ENCODE assay signal across 1 cellular context in the genomic region with DNA sequence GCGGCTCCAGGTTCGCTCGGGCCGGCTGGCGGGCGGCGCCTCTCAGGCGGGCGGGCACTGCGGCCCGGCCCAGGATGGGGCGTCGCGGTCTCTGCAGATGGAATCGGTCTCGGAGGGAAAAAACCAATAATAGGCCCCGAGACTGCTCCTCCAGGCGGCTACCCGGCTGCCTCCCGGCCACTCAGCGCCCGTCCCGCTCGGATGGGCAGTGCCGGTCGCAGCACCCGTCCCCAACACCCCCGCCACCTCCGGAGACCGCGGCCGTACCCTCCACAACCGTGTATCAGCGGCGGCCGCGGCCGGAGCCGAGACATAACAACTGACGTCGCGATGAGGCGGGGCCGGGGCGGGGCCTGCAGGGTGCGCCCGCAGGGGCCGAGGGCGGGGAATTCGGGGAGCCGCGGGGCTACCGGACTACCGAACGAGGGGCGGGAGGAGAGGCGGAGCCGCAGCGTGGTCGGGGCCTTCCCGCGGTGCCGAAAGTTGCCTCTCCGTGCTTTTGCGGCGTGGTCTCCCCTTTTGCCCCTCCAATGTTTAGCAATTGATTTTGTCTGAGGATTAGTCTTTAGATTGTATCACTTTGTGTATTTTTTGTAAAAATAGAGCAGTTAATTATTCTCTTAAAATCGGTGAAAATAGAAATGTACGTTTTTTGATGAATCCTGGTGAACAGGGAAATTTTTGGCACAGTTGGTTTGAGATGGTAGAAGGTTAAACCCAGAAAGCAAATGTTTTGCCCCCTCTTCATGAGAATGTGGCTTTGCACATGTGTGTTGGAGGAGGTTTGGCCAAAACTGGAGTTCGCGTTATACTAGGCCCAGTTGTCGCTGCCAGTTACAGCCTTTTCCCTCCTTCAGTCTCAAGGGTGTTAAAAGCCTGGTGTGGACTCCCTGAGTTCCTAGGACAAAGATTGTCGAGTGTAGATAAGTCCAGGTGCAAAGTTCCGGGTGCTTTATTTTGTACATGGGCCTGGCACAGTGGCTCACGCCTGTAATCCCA.
TF ChIP-seq lines count a peak whose summit lies in the region.

A gene with protein sequence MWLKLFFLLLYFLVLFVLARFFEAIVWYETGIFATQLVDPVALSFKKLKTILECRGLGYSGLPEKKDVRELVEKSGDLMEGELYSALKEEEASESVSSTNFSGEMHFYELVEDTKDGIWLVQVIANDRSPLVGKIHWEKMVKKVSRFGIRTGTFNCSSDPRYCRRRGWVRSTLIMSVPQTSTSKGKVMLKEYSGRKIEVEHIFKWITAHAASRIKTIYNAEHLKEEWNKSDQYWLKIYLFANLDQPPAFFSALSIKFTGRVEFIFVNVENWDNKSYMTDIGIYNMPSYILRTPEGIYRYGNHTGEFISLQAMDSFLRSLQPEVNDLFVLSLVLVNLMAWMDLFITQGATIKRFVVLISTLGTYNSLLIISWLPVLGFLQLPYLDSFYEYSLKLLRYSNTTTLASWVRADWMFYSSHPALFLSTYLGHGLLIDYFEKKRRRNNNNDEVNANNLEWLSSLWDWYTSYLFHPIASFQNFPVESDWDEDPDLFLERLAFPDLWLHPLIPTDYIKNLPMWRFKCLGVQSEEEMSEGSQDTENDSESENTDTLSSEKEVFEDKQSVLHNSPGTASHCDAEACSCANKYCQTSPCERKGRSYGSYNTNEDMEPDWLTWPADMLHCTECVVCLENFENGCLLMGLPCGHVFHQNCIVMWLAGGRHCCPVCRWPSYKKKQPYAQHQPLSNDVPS (minus strand): TSS at position 317 of the 999 bp plus-strand sequence. CDS start 979 bp downstream, outside the sequence.

TF ChIP-seq in HepG2, 621 proteins besides CTCF, POLR2A, EP300 and RAD21 (continued from another document and continues in another):
- no peak for TF ChIP-seq ZNF224 (CRISPR knock-in tag; IDR thresholded peaks at IDR 0.05)
- TF ChIP-seq, protein P1, sequence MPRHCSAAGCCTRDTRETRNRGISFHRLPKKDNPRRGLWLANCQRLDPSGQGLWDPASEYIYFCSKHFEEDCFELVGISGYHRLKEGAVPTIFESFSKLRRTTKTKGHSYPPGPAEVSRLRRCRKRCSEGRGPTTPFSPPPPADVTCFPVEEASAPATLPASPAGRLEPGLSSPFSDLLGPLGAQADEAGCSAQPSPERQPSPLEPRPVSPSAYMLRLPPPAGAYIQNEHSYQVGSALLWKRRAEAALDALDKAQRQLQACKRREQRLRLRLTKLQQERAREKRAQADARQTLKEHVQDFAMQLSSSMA (CRISPR knock-in tag; IDR thresholded peaks at IDR 0.05): peak; percentile 52; the same call in 1 of the 2 replicates
- TF ChIP-seq, protein P2, sequence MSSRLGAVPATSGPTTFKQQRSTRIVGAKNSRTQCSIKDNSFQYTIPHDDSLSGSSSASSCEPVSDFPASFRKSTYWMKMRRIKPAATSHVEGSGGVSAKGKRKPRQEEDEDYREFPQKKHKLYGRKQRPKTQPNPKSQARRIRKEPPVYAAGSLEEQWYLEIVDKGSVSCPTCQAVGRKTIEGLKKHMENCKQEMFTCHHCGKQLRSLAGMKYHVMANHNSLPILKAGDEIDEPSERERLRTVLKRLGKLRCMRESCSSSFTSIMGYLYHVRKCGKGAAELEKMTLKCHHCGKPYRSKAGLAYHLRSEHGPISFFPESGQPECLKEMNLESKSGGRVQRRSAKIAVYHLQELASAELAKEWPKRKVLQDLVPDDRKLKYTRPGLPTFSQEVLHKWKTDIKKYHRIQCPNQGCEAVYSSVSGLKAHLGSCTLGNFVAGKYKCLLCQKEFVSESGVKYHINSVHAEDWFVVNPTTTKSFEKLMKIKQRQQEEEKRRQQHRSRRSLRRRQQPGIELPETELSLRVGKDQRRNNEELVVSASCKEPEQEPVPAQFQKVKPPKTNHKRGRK (CRISPR knock-in tag; IDR thresholded peaks at IDR 0.05): no peak
- no peak for TF ChIP-seq NR2F2 (IDR thresholded peaks at IDR 0.05; ENCODE audit: borderline replicate concordance, low read depth)
- TF ChIP-seq ZNF496 (CRISPR knock-in tag; IDR thresholded peaks at IDR 0.05; ENCODE audit: insufficient replicate concordance): no peak
- TF ChIP-seq ESRRA (CRISPR knock-in tag; IDR thresholded peaks at IDR 0.05; ENCODE audit: low read depth): no peak
- 0 out of 2 replicates have a peak, but pooled peaks have one; percentile 31 for TF ChIP-seq KLF9 (CRISPR knock-in tag; IDR thresholded peaks at IDR 0.05; ENCODE audit: low read depth)
- TF ChIP-seq, protein P3, sequence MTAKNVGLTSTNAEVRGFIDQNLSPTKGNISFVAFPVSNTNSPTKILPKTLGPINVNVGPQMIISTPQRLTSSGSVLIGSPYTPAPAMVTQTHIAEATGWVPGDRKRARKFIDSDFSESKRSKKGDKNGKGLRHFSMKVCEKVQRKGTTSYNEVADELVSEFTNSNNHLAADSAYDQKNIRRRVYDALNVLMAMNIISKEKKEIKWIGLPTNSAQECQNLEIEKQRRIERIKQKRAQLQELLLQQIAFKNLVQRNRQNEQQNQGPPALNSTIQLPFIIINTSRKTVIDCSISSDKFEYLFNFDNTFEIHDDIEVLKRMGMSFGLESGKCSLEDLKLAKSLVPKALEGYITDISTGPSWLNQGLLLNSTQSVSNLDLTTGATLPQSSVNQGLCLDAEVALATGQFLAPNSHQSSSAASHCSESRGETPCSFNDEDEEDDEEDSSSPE (CRISPR knock-in tag; IDR thresholded peaks at IDR 0.05): peak; percentile 89
- peak; percentile 59; the same call in 1 of the 2 replicates for TF ChIP-seq ZNF350 (CRISPR knock-in tag; IDR thresholded peaks at IDR 0.05; ENCODE audit: borderline replicate concordance, low read depth)
- no peak for TF ChIP-seq ZNF605 (CRISPR knock-in tag; IDR thresholded peaks at IDR 0.05)
- peak; percentile 76 for TF ChIP-seq ELF3 (CRISPR knock-in tag; IDR thresholded peaks at IDR 0.05)
- no peak for TF ChIP-seq NRL (CRISPR knock-in tag; IDR thresholded peaks at IDR 0.05; ENCODE audit: borderline replicate concordance)
- no peak; the same call in 1 of the 2 replicates for TF ChIP-seq XBP1 (CRISPR knock-in tag; IDR thresholded peaks at IDR 0.05)
- TF ChIP-seq SIN3A (IDR thresholded peaks at IDR 0.05; ENCODE audit: borderline replicate concordance, low read depth, low read length): peak; percentile 49; the same call in 1 of the 2 replicates
- peak; percentile 72; the same call in 1 of the 2 replicates for TF ChIP-seq ZNF782 (CRISPR knock-in tag; IDR thresholded peaks at IDR 0.05; ENCODE audit: borderline replicate concordance)
- TF ChIP-seq RFX5 (IDR thresholded peaks at IDR 0.05; ENCODE audit: low read depth, low read length): no peak
- peak; percentile 75; the same call in 1 of the 2 replicates for TF ChIP-seq ZNF253 (CRISPR knock-in tag; IDR thresholded peaks at IDR 0.05; ENCODE audit: borderline replicate concordance)
- TF ChIP-seq ZSCAN25 (CRISPR knock-in tag; IDR thresholded peaks at IDR 0.05): peak; percentile 68; the same call in 1 of the 2 replicates
- no peak for TF ChIP-seq ZNF567 (CRISPR knock-in tag; IDR thresholded peaks at IDR 0.05; ENCODE audit: borderline replicate concordance)
- TF ChIP-seq, protein P4, sequence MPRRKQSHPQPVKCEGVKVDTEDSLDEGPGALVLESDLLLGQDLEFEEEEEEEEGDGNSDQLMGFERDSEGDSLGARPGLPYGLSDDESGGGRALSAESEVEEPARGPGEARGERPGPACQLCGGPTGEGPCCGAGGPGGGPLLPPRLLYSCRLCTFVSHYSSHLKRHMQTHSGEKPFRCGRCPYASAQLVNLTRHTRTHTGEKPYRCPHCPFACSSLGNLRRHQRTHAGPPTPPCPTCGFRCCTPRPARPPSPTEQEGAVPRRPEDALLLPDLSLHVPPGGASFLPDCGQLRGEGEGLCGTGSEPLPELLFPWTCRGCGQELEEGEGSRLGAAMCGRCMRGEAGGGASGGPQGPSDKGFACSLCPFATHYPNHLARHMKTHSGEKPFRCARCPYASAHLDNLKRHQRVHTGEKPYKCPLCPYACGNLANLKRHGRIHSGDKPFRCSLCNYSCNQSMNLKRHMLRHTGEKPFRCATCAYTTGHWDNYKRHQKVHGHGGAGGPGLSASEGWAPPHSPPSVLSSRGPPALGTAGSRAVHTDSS (CRISPR knock-in tag; conservative IDR thresholded peaks at IDR 0.05): no peak
- 0 out of 2 replicates have a peak, but pooled peaks have one; percentile 74 for TF ChIP-seq ZNF713 (CRISPR knock-in tag; IDR thresholded peaks at IDR 0.05)
- TF ChIP-seq SMYD3 (CRISPR knock-in tag; IDR thresholded peaks at IDR 0.05): no peak
- TF ChIP-seq, protein P5, sequence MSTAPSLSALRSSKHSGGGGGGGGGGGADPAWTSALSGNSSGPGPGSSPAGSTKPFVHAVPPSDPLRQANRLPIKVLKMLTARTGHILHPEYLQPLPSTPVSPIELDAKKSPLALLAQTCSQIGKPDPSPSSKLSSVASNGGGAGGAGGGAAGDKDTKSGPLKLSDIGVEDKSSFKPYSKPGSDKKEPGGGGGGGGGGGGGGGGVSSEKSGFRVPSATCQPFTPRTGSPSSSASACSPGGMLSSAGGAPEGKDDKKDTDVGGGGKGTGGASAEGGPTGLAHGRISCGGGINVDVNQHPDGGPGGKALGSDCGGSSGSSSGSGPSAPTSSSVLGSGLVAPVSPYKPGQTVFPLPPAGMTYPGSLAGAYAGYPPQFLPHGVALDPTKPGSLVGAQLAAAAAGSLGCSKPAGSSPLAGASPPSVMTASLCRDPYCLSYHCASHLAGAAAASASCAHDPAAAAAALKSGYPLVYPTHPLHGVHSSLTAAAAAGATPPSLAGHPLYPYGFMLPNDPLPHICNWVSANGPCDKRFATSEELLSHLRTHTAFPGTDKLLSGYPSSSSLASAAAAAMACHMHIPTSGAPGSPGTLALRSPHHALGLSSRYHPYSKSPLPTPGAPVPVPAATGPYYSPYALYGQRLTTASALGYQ (CRISPR knock-in tag; IDR thresholded peaks at IDR 0.05): peak; percentile 55; the same call in 1 of the 2 replicates
- peak; percentile 57; the same call in 1 of the 2 replicates for TF ChIP-seq NFKBIZ (CRISPR knock-in tag; IDR thresholded peaks at IDR 0.05)
- TF ChIP-seq, protein P6, sequence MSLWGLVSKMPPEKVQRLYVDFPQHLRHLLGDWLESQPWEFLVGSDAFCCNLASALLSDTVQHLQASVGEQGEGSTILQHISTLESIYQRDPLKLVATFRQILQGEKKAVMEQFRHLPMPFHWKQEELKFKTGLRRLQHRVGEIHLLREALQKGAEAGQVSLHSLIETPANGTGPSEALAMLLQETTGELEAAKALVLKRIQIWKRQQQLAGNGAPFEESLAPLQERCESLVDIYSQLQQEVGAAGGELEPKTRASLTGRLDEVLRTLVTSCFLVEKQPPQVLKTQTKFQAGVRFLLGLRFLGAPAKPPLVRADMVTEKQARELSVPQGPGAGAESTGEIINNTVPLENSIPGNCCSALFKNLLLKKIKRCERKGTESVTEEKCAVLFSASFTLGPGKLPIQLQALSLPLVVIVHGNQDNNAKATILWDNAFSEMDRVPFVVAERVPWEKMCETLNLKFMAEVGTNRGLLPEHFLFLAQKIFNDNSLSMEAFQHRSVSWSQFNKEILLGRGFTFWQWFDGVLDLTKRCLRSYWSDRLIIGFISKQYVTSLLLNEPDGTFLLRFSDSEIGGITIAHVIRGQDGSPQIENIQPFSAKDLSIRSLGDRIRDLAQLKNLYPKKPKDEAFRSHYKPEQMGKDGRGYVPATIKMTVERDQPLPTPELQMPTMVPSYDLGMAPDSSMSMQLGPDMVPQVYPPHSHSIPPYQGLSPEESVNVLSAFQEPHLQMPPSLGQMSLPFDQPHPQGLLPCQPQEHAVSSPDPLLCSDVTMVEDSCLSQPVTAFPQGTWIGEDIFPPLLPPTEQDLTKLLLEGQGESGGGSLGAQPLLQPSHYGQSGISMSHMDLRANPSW (CRISPR knock-in tag; IDR thresholded peaks at IDR 0.05; ENCODE audit: borderline replicate concordance): no peak
- TF ChIP-seq POGZ (CRISPR knock-in tag; IDR thresholded peaks at IDR 0.05): peak; percentile 85; the same call in 1 of the 2 replicates
- TF ChIP-seq RBM22 (optimal IDR thresholded peaks at IDR 0.05; ENCODE audit: low read length): no peak
- peak; percentile 66; the same call in 1 of the 2 replicates for TF ChIP-seq GLI4 (CRISPR knock-in tag; IDR thresholded peaks at IDR 0.05; ENCODE audit: borderline replicate concordance)
- TF ChIP-seq, protein P7, sequence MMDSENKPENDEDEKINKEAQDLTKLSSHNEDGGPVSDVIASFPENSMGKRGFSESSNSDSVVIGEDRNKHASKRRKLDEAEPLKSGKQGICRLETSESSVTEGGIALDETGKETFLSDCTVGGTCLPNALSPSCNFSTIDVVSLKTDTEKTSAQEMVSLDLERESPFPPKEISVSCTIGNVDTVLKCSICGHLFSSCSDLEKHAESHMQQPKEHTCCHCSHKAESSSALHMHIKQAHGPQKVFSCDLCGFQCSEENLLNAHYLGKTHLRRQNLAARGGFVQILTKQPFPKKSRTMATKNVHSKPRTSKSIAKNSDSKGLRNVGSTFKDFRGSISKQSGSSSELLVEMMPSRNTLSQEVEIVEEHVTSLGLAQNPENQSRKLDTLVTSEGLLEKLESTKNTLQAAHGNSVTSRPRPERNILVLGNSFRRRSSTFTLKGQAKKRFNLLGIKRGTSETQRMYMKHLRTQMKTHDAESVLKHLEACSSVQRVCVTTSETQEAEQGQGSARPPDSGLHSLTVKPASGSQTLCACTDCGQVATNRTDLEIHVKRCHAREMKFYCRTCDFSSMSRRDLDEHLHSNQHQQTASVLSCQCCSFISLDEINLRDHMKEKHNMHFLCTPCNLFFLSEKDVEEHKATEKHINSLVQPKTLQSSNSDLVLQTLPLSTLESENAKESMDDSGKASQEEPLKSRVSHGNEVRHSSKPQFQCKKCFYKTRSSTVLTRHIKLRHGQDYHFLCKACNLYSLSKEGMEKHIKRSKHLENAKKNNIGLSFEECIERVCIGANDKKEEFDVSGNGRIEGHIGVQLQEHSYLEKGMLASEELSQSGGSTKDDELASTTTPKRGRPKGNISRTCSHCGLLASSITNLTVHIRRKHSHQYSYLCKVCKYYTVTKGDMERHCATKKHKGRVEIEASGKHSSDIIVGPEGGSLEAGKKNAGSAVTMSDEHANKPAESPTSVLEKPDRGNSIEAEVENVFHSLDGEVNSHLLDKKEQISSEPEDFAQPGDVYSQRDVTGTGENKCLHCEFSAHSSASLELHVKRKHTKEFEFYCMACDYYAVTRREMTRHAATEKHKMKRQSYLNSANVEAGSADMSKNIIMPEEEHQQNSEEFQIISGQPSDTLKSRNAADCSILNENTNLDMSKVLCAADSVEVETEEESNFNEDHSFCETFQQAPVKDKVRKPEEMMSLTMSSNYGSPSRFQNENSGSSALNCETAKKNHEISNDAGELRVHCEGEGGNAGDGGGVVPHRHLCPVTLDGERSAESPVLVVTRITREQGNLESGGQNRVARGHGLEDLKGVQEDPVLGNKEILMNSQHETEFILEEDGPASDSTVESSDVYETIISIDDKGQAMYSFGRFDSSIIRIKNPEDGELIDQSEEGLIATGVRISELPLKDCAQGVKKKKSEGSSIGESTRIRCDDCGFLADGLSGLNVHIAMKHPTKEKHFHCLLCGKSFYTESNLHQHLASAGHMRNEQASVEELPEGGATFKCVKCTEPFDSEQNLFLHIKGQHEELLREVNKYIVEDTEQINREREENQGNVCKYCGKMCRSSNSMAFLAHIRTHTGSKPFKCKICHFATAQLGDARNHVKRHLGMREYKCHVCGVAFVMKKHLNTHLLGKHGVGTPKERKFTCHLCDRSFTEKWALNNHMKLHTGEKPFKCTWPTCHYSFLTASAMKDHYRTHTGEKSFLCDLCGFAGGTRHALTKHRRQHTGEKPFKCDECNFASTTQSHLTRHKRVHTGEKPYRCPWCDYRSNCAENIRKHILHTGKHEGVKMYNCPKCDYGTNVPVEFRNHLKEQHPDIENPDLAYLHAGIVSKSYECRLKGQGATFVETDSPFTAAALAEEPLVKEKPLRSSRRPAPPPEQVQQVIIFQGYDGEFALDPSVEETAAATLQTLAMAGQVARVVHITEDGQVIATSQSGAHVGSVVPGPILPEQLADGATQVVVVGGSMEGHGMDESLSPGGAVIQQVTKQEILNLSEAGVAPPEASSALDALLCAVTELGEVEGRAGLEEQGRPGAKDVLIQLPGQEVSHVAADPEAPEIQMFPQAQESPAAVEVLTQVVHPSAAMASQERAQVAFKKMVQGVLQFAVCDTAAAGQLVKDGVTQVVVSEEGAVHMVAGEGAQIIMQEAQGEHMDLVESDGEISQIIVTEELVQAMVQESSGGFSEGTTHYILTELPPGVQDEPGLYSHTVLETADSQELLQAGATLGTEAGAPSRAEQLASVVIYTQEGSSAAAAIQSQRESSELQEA (CRISPR knock-in tag; IDR thresholded peaks at IDR 0.05; ENCODE audit: not compliant biosample characterization): peak; percentile 76
- 0 out of 2 replicates have a peak, but pooled peaks have one; percentile 77 for TF ChIP-seq ZC3H13 (CRISPR knock-in tag; IDR thresholded peaks at IDR 0.05)
- no peak for TF ChIP-seq ZNF251 (CRISPR knock-in tag; IDR thresholded peaks at IDR 0.05)
